Comparison of ENCODE assay signal across 8 cellular contexts in the genomic region with DNA sequence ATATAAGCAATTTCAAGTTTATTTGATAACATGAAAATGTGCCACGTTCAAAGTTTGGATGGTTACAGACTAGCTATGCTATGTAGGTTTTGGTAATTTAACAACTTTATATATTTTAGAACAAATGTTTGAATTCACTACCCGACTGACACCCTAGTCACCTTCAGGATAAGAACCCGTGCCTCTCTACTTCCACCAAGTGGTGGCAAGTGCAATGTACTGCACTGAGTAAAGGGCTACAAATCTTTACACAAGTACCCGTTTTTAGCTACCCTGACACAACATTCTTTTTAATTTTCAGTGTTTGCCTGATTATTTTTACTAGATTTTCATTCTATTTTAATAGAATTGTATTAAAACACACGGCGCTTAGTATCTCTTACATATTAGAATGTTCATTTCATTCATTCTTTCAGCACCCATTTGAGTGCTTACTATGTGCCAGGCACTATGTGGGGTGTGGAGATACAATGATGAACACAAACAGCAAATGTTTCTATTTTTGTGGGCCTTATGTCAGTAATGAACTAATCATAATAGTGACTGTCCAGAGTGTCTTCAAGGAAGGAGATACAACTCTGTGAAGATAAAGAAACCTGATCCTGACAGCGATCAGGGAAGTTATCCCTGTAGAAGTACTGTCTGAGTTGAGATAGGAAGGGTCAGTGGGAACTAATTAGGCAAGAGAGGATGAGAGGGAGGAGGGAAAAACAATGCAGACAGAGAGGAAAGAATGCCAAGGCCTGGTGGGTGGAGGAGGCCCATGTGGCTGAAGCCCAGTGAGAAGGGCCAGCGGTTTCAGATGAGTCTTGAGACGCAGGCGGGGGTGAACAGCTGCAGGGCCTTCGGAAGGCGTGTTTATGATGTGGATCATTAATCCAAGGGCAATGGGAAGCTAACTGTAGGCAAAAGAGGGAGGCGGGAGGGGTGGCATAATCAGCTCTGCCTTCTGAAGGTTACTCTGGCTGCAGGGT. TPM values are rescaled to one million over a fixed set of nuclear protein-coding genes. Genes with fewer than 3 reads are reported as not detected.
DNase-seq lines count a peak whose midpoint lies in the region; ATAC-seq, FAIRE-seq and TF ChIP-seq lines count a peak whose summit lies in the region.

No MANE protein-coding gene starts in this region.

- ATAC-seq in CD4-positive, alpha-beta T cell (ENCODE audit: poor library complexity) = peak; percentile 48
- ATAC-seq in GM18519 (IDR thresholded peaks at IDR 0.05; ENCODE audit: low FRiP score, unreplicated experiment) = peak; percentile 40
- ATAC-seq in naive thymus-derived CD8-positive, alpha-beta T cell = peak in 1 of 2 donors; percentile 38

- FAIRE-seq in GM12892 (lab: Jason Lieb, UNC) = no peak

- no peak overlapping the region for H3K27ac ChIP-seq in CD4-positive, alpha-beta T cell (ENCODE audit: low read depth, low read length)

- peak overlapping the region; percentile 44 for H3K4me3 Mint-ChIP-seq in CD4-positive, alpha-beta T cell
- H3K4me3 Mint-ChIP-seq in naive thymus-derived CD8-positive, alpha-beta T cell = peak overlapping the region in 1 of 10 donors; percentile 25

- CTCF ChIA-PET in CD4-positive, alpha-beta T cell (lab: Charles Lee) = interaction anchor here (0.6 to 1.3 kb wide), 11 partner anchors 8 to 261 kb away, joined by 3 to 5 read pairs (median 3); no protein-coding TSS in a partner anchor

- H3K36me3 Mint-ChIP-seq in CD4-positive, alpha-beta T cell (ENCODE audit: low read depth) = peaks cover 9% of the 10 kb centered on the region
- peaks cover 0 to 6% (median 2%) of the 10 kb centered on the region in 3 donors for H3K36me3 Mint-ChIP-seq in naive thymus-derived CD8-positive, alpha-beta T cell

- intact Hi-C loops in CD4-positive, alpha-beta T cell (cut with DNase I, micrococcal nuclease) = loop anchor here (1.0 to 10.0 kb wide), 3 partner anchors 68 to 637 kb away; a partner anchor contains a TSS

- peaks cover 27% of the 10 kb centered on the region for H3K27me3 Mint-ChIP-seq in CD4-positive, alpha-beta T cell
- H3K27me3 Mint-ChIP-seq in naive thymus-derived CD8-positive, alpha-beta T cell = peaks cover 13 to 33% (median 14%) of the 10 kb centered on the region in 5 donors

- H3K9me3 ChIP-seq in CD4-positive, alpha-beta T cell (ENCODE audit: control insufficient read depth, low read length) = no peaks in the 10 kb centered on the region

- POLR2A ChIA-PET in CD4-positive, alpha-beta T cell (lab: Charles Lee) = no interaction called here
- POLR2A ChIA-PET in naive thymus-derived CD8-positive, alpha-beta T cell (lab: Charles Lee) = no interaction called here

- no peaks in the 10 kb centered on the region for H3K9me3 Mint-ChIP-seq in CD4-positive, alpha-beta T cell
- H3K9me3 Mint-ChIP-seq in naive thymus-derived CD8-positive, alpha-beta T cell = no peaks in the 10 kb centered on the region

- H3K27ac Mint-ChIP-seq in CD4-positive, alpha-beta T cell = no peak overlapping the region
- H3K27ac Mint-ChIP-seq in naive thymus-derived CD8-positive, alpha-beta T cell = peak overlapping the region in 3 of 10 donors; percentile 12 to 50 (median 37)

- H3K4me1 Mint-ChIP-seq in CD4-positive, alpha-beta T cell (ENCODE audit: low read depth) = peaks cover 15% of the 10 kb centered on the region
- peaks cover 11 to 19% (median 15%) of the 10 kb centered on the region in 4 donors for H3K4me1 Mint-ChIP-seq in naive thymus-derived CD8-positive, alpha-beta T cell

- H3K27me3 ChIP-seq in CD4-positive, alpha-beta T cell (ENCODE audit: control insufficient read depth, insufficient read depth, low read length) = no peaks in the 10 kb centered on the region

- TF ChIP-seq POLR2A in GM12892 (IDR thresholded peaks at IDR 0.05; ENCODE audit: low read depth, low read length) = no peak

- TF ChIP-seq CTCF in CD4-positive, alpha-beta T cell (IDR thresholded peaks at IDR 0.05) = peak; percentile 74

- DNase-seq in CD4-positive, alpha-beta T cell = peak in 5 of 10 experiments; percentile 5 to 31 (median 13)
- DNase-seq in LoVo (ENCODE audit: low spot score) = peak; percentile 41
- peak; percentile 42 for DNase-seq in SKM-1 (lab: John Stamatoyannopoulos, UW; ENCODE audit: unreplicated experiment)
- DNase-seq in dermis microvascular lymphatic vessel endothelial cell (ENCODE audit: low read depth in 2 of 2) = peak; percentile 37 to 63
- DNase-seq in naive thymus-derived CD8-positive, alpha-beta T cell = peak in 7 of 10 donors; percentile 23 to 40 (median 24)
- DNase-seq in GM12892 (ENCODE audit: insufficient read length) = no peak
- no peak for DNase-seq in NCI-H187 treated with DMSO at 0.1 percent for 48 hours (lab: John Stamatoyannopoulos, UW)

RNA-seq across cellular contexts. Expression of a gene that starts 3.8 kb away (rescaled TPM):
- total RNA-seq in CD4-positive, alpha-beta T cell = under 1 TPM in 1 of 2 experiments, not detected in 1; 0.17 TPM
- 0.26 and 0.38 TPM in 2 replicates for total RNA-seq in dermis microvascular lymphatic vessel endothelial cell
- total RNA-seq in naive thymus-derived CD8-positive, alpha-beta T cell = under 1 TPM; 0.23 to 0.77 TPM
- polyA plus RNA-seq in naive thymus-derived CD8-positive, alpha-beta T cell = under 1 TPM in 1 of 3 donors, not detected in 2; 0.95 TPM
- polyA plus RNA-seq in GM12892 (2012; ENCODE audit: missing spikeins) = 0.47 TPM

RNA-seq across cellular contexts. Expression of a gene that starts 10.0 kb away (rescaled TPM):
- under 1 TPM; 0.63 to 0.87 TPM for total RNA-seq in CD4-positive, alpha-beta T cell
- 0.13 and 0.51 TPM in 2 replicates for total RNA-seq in dermis microvascular lymphatic vessel endothelial cell
- 1 to 10 TPM; 2.8 to 3.5 TPM for total RNA-seq in naive thymus-derived CD8-positive, alpha-beta T cell
- 1 to 10 TPM; 2.1 to 5.7 (median 4.3) TPM for polyA plus RNA-seq in naive thymus-derived CD8-positive, alpha-beta T cell
- 3.0 TPM for polyA plus RNA-seq in GM12892 (2012; ENCODE audit: missing spikeins)

Comparison
In these comparisons a context has a peak if more than half of its experiments do, and no peak if none do; other contexts are left out.
1. DNase-seq: peak in LoVo (single experiment), SKM-1 (single experiment), dermis microvascular lymphatic vessel endothelial cell (2 of 2) and naive thymus-derived CD8-positive, alpha-beta T cell (7 of 10); none in GM12892 (single experiment) and NCI-H187 treated with DMSO at 0.1 percent for 48 hours (single experiment).